1 cellular context compared by ENCODE assay signal in the genomic region with DNA sequence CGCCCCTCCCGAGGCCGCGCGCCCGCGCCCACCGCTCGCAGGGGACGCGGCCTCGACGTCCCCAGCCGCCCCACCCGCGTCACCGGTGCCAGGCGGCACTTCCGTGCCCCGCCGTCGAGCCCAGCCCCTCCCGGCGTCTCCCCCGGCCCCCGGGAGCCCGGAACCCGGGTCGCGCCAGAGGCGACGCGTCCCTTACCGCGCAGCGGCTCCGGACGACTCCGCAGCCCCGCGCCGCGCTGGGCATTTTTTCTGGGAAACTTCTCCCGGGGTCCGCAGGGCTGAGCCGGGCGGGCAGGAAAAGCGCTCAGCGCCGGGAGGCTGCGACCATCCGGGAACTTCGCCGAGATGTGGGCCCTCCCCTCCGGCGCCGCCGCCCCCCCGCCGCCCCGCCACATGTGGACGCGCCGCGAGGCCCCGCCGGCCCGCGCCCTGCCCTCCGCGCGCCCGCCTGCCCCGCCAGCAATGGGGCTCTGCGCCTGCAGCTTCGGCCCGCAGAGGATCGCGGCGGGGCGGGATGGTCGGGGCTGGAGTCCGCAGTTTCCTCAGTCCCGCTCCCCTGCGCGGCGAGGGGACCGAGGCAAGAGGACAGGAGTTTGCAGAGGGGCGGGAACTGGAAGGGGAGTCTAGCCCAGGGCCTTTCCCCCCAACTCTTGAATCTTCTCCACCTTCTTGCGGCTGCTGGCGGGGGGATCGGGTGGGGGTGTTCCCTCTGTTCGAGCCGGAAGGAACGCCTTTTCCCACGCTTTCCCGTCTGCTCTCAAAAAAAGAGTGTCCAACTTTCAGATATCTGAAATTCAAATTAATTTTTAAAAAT.
A peak's percentile ranks its signal among the peaks of the same experiment; 100 is the strongest.
TF ChIP-seq lines count a peak whose summit lies in the region.

No MANE protein-coding gene starts in this region.

TF ChIP-seq in H1, 55 proteins besides CTCF, POLR2A, EP300 and RAD21 (continued from another document):
- TF ChIP-seq HDAC6 (IDR thresholded peaks at IDR 0.05; ENCODE audit: low read depth, low read length) (no peak), SAP30 (IDR thresholded peaks at IDR 0.05; ENCODE audit: insufficient read depth, insufficient replicate concordance, low read length) (no peak), TAF1 (IDR thresholded peaks at IDR 0.05; ENCODE audit: low read depth, low read length) (no peak; the same call in 1 of the 2 replicates), SUZ12 (IDR thresholded peaks at IDR 0.05; ENCODE audit: low read length) (peak; percentile 43), CBX8 (IDR thresholded peaks at IDR 0.05; ENCODE audit: borderline replicate concordance, low read depth, low read length) (no peak), ASH2L (IDR thresholded peaks at IDR 0.05; ENCODE audit: low read length) (no peak), SP4 (IDR thresholded peaks at IDR 0.05; ENCODE audit: low read length) (no peak), JUND (IDR thresholded peaks at IDR 0.05; ENCODE audit: low read length) (no peak), CTBP2 (IDR thresholded peaks at IDR 0.05; ENCODE audit: borderline replicate concordance, insufficient read depth, insufficient read length, low read length) (no peak), FOSL1 (IDR thresholded peaks at IDR 0.05; ENCODE audit: insufficient read depth, low read depth, low read length) (no peak), CREB1 (IDR thresholded peaks at IDR 0.05) (peak; percentile 40; the same call in 1 of the 2 replicates), PHF8 (conservative IDR thresholded peaks at IDR 0.05; ENCODE audit: low read depth, low read length) (peak; percentile 52), KDM5A (IDR thresholded peaks at IDR 0.05; ENCODE audit: low read length) (no peak), JUN (IDR thresholded peaks at IDR 0.05; ENCODE audit: low read depth, low read length) (no peak), KDM4A (IDR thresholded peaks at IDR 0.05; ENCODE audit: low read depth, low read length, severe bottlenecking) (peak; percentile 95), RBBP5 (IDR thresholded peaks at IDR 0.05; ENCODE audit: borderline replicate concordance, low read depth, low read length) (no peak), NRF1 (IDR thresholded peaks at IDR 0.05; ENCODE audit: low read depth, low read length) (no peak), GTF2F1 (IDR thresholded peaks at IDR 0.05; ENCODE audit: borderline replicate concordance, low read depth, low read length) (no peak), HDAC2 (IDR thresholded peaks at IDR 0.05; ENCODE audit: borderline replicate concordance in 1 of 2, low read depth in 2 of 2, low read length in 2 of 2) (no peak)
